13 cellular contexts compared by ENCODE assay signal in genomic region chr5:108259306-108259705, GRCh38.
DNase-seq lines count a peak whose midpoint lies in the region; ATAC-seq, FAIRE-seq and TF ChIP-seq lines count a peak whose summit lies in the region.
"Had no signal": no experiment of that assay in that cellular context is flagged by ENCODE, and none has a peak within 500 bp of the region (broad histone marks: within the 10 kb centered on the region; RNA-seq: fewer than 3 reads in every experiment).

No MANE protein-coding gene starts in this region.

- no TSS peak for BruUV-seq in HepG2 (replicated peaks; lab: Mats Ljungman, UMichigan)

- H3K9me3 ChIP-seq in HepG2 (ENCODE audit: low read length) = no peaks in the 10 kb centered on the region

- H3K9ac ChIP-seq in HepG2 (ENCODE audit: insufficient read depth, low read depth, low read length) = no peak overlapping the region

- WGBS in HepG2 (ENCODE audit: low lambda C conversion rate) = 29% methylated on average over 1 of the region's 1 CpG

- in situ Hi-C loops in HepG2 (cut with HindIII; ENCODE audit: extremely low pct_ligation_motif_present, low pct_unique_long_range_greater_than_20kb) = no loop called here

- TF ChIP-seq RAD21 in HepG2 (CRISPR knock-in tag; IDR thresholded peaks at IDR 0.05) = no peak

- no peaks in the 10 kb centered on the region for H4K20me1 ChIP-seq in HepG2 (ENCODE audit: insufficient read depth, low read length)

- POLR2A ChIA-PET in HepG2 (lab: Yijun Ruan, JAX) = no interaction called here

- H3K4me2 ChIP-seq in HepG2 (ENCODE audit: low read depth, low read length) = no peak overlapping the region

- no peaks in the 10 kb centered on the region for H3K4me1 ChIP-seq in HepG2 (ENCODE audit: insufficient read depth, low read length)

- H3K27me3 ChIP-seq in HepG2 (ENCODE audit: control insufficient read depth in 1 of 2, insufficient read depth in 2 of 2, low read length in 2 of 2) = no peaks in the 10 kb centered on the region

- no peak overlapping the region for H3K4me3 Mint-ChIP-seq in type B pancreatic cell

- DNase-seq in DMS53 treated with DMSO at 0.1 percent for 48 hours (lab: John Stamatoyannopoulos, UW; ENCODE audit: unreplicated experiment) (peak; percentile 61), H54 (ENCODE audit: insufficient read length, low spot score) (no peak), amniotic epithelial cell (ENCODE audit: low read depth) (peak; percentile 77), HepG2 (ENCODE audit: low spot score) (no peak), type B pancreatic cell (ENCODE audit: extremely low spot score, unreplicated experiment) (no peak), GM12891 (ENCODE audit: insufficient read length, low spot score) (no peak), pons (ENCODE audit: low spot score) (no peak)
- DNase-seq: activated naive CD4-positive, alpha-beta T cell treated with anti-CD3 and anti-CD28 coated beads for 36 hours; COR-L47; NCI-H1092 had no signal

- no peaks in the 10 kb centered on the region for H3K27me3 Mint-ChIP-seq in type B pancreatic cell

- ATAC-seq in HepG2 (no peak), HG03439 (IDR thresholded peaks at IDR 0.05; ENCODE audit: unreplicated experiment) (no peak)
- ATAC-seq: activated CD4-positive, CD25-positive, alpha-beta regulatory T cell treated with anti-CD3 and anti-CD28 coated beads, Interleukin-2, amount 50 U/mL, for 24 hours had no signal

- H3K4me1 Mint-ChIP-seq in type B pancreatic cell (ENCODE audit: unreplicated experiment) = peaks cover 24% of the 10 kb centered on the region

- H3K27ac Mint-ChIP-seq in type B pancreatic cell = no peak overlapping the region
- H3K27ac Mint-ChIP-seq: activated naive CD4-positive, alpha-beta T cell treated with anti-CD3 and anti-CD28 coated beads for 36 hours had no signal

- H2AFZ ChIP-seq in HepG2 (ENCODE audit: low read length) = no peak overlapping the region

- H3K27ac ChIP-seq in HepG2 (ENCODE audit: extremely low read length, insufficient read depth, low read length) = no peak overlapping the region

- H3K79me2 ChIP-seq in HepG2 (ENCODE audit: insufficient read depth, low read length) = no peaks in the 10 kb centered on the region

- intact Hi-C loops in HepG2 (cut with micrococcal nuclease; ENCODE audit: unreplicated experiment) = no loop called here

- TF ChIP-seq EP300 in HepG2 (IDR thresholded peaks at IDR 0.05; ENCODE audit: low read depth in 2 of 2, low read length in 2 of 2) = no peak
- TF ChIP-seq EP300 in HepG2 (CRISPR knock-in tag; IDR thresholded peaks at IDR 0.05; ENCODE audit: borderline replicate concordance) = no peak

- CTCF ChIA-PET in HepG2 (lab: Yijun Ruan, JAX; ENCODE audit: low intra/inter-chr PET ratio, low total read pairs) = interaction anchor here (4.5 kb wide), 1 partner anchor 86 kb away, joined by 36 read pairs; no protein-coding TSS in a partner anchor

- peak; percentile 53 for FAIRE-seq in H54 (lab: Jason Lieb, UNC)
- no peak for FAIRE-seq in HepG2 (lab: Jason Lieb, UNC)
- no peak for FAIRE-seq in GM12891 (lab: Jason Lieb, UNC)
- FAIRE-seq: small intestine had no signal

- no peaks in the 10 kb centered on the region for H3K36me3 Mint-ChIP-seq in type B pancreatic cell

- H3K4me3 ChIP-seq in HepG2 (replicated peaks in 1 of 3; ENCODE audit: insufficient read depth in 1 of 3, low read depth in 2 of 3, low read length in 3 of 3) = no peak overlapping the region

- no peak for TF ChIP-seq CTCF in HepG2 (CRISPR knock-in tag; IDR thresholded peaks at IDR 0.05)
- TF ChIP-seq CTCF in type B pancreatic cell (conservative IDR thresholded peaks at IDR 0.05) = no peak

- H3K9me3 Mint-ChIP-seq in type B pancreatic cell = no peaks in the 10 kb centered on the region
- H3K9me3 Mint-ChIP-seq: activated naive CD4-positive, alpha-beta T cell treated with anti-CD3 and anti-CD28 coated beads for 36 hours had no signal

- TF ChIP-seq POLR2A in H54 (IDR thresholded peaks at IDR 0.05; ENCODE audit: low read depth, low read length) (no peak), HepG2 (IDR thresholded peaks at IDR 0.05; ENCODE audit: insufficient read depth in 1 of 2, low read depth in 2 of 2, low read length in 2 of 2) (no peak), GM12891 (IDR thresholded peaks at IDR 0.05; ENCODE audit: low read depth, low read length) (no peak)

- no peaks in the 10 kb centered on the region for H3K36me3 ChIP-seq in HepG2 (replicated peaks in 1 of 2; ENCODE audit: control insufficient read depth in 1 of 2, insufficient read depth in 2 of 2, low read length in 2 of 2)

TF ChIP-seq in HepG2, 621 proteins besides CTCF, POLR2A, EP300 and RAD21:
- TF ChIP-seq FOXA1 (IDR thresholded peaks at IDR 0.05) (no peak), FOXA1 (CRISPR knock-in tag; IDR thresholded peaks at IDR 0.05) (0 out of 2 replicates have a peak, but pooled peaks have one; percentile 7), ZNF430 (CRISPR knock-in tag; IDR thresholded peaks at IDR 0.05) (no peak), TEAD3 (CRISPR knock-in tag; optimal IDR thresholded peaks at IDR 0.05; ENCODE audit: borderline replicate concordance) (peak; percentile 44), CC2D1A (CRISPR knock-in tag; IDR thresholded peaks at IDR 0.05) (no peak)

TF ChIP-seq in GM12891, 5 proteins besides CTCF, POLR2A, EP300 and RAD21:
- no peak for TF ChIP-seq POU2F2 (IDR thresholded peaks at IDR 0.05; ENCODE audit: low read depth, low read length)
- TF ChIP-seq TAF1 (IDR thresholded peaks at IDR 0.05; ENCODE audit: low read depth, low read length) = no peak
- no peak for TF ChIP-seq SPI1 (IDR thresholded peaks at IDR 0.05; ENCODE audit: low read depth, low read length)
- no peak for TF ChIP-seq PAX5 (IDR thresholded peaks at IDR 0.05; ENCODE audit: insufficient read depth, low read length, severe bottlenecking)
- TF ChIP-seq POLR2AphosphoS5 (IDR thresholded peaks at IDR 0.05; ENCODE audit: low read depth, low read length) = no peak

Comparison
In these comparisons a context has a peak if more than half of its experiments do, and no peak if none do; other contexts are left out.
1. DNase-seq: peak in DMS53 treated with DMSO at 0.1 percent for 48 hours (single experiment) and amniotic epithelial cell (single experiment); none in H54 (single experiment), HepG2 (single experiment), type B pancreatic cell (single experiment), GM12891 (single experiment) and pons (single experiment).